Comparison of ENCODE assay signal across 8 cellular contexts in genomic region chr14:65230287-65230728, GRCh38.
DNase-seq lines count a peak whose midpoint lies in the region; ATAC-seq and TF ChIP-seq lines count a peak whose summit lies in the region.

No MANE protein-coding gene starts in this region.

- no peak for TF ChIP-seq CTCF in prostate gland (IDR thresholded peaks at IDR 0.05)

- H3K79me2 ChIP-seq in ACC112 (ENCODE audit: control insufficient read depth, insufficient read depth, low read length, unreplicated experiment): no peaks in the 10 kb centered on the region

- H3K4me1 ChIP-seq in ACC112 (ENCODE audit: control insufficient read depth, insufficient read depth, low read length, unreplicated experiment) (peaks cover 31% of the 10 kb centered on the region), prostate gland (replicated peaks) (peaks cover 8% of the 10 kb centered on the region)

- ATAC-seq in Right ventricle myocardium superior (ENCODE audit: poor library complexity) (peak; percentile 66), HG02840 (IDR thresholded peaks at IDR 0.05; ENCODE audit: low FRiP score, unreplicated experiment) (no peak)

- TF ChIP-seq POLR2A in prostate gland (IDR thresholded peaks at IDR 0.05): no peak

- H3K9me3 ChIP-seq in prostate gland: no peaks in the 10 kb centered on the region

- H2AFZ ChIP-seq in ACC112 (ENCODE audit: low read length, unreplicated experiment): peak overlapping the region; percentile 92

- peak overlapping the region; percentile 75 for H3K27ac Mint-ChIP-seq in activated CD4-positive, alpha-beta memory T cell treated with anti-CD3 and anti-CD28 coated beads for 36 hours

- peaks cover 37% of the 10 kb centered on the region for H3K4me1 Mint-ChIP-seq in activated CD4-positive, alpha-beta memory T cell treated with anti-CD3 and anti-CD28 coated beads for 36 hours (ENCODE audit: low read depth)

- no peaks in the 10 kb centered on the region for H3K9me3 Mint-ChIP-seq in activated CD4-positive, alpha-beta memory T cell treated with anti-CD3 and anti-CD28 coated beads for 36 hours

- peak overlapping the region; percentile 78 for H3K4me3 Mint-ChIP-seq in activated CD4-positive, alpha-beta memory T cell treated with anti-CD3 and anti-CD28 coated beads for 36 hours

- intact Hi-C loops in activated CD4-positive, alpha-beta memory T cell treated with anti-CD3 and anti-CD28 coated beads for 36 hours (cut with micrococcal nuclease): no loop called here
- intact Hi-C loops in Right ventricle myocardium superior (cut with DNase I): no loop called here
- intact Hi-C loops in prostate gland (cut with DNase I): no loop called here

- H3K4me3 ChIP-seq in ACC112 (ENCODE audit: low read depth, low read length): peak overlapping the region; percentile 65
- H3K4me3 ChIP-seq in prostate gland: peak overlapping the region; percentile 17 to 22

- CTCF ChIA-PET in activated CD4-positive, alpha-beta memory T cell treated with anti-CD3 and anti-CD28 coated beads for 36 hours (lab: Charles Lee): interaction anchor here (1.0 kb wide), 1 partner anchor 67 kb away, joined by 3 read pairs; no protein-coding TSS in a partner anchor

- no peaks in the 10 kb centered on the region for H3K27me3 ChIP-seq in ACC112 (ENCODE audit: insufficient read depth, low read length)
- no peaks in the 10 kb centered on the region for H3K27me3 ChIP-seq in prostate gland (replicated peaks; ENCODE audit: insufficient read depth)

- H3K36me3 ChIP-seq in ACC112 (ENCODE audit: insufficient read depth, low read length) (no peaks in the 10 kb centered on the region), prostate gland (no peaks in the 10 kb centered on the region)

- peak; percentile 62 for DNase-seq in NCI-H1048 (lab: John Stamatoyannopoulos, UW)
- no peak for DNase-seq in activated CD4-positive, alpha-beta memory T cell treated with anti-CD3 and anti-CD28 coated beads for 36 hours
- peak; percentile 64 for DNase-seq in Right ventricle myocardium superior
- peak; percentile 40 for DNase-seq in prostate gland (ENCODE audit: low spot score)
- no peak for DNase-seq in stimulated activated naive CD4-positive, alpha-beta T cell treated with Interleukin-2 at 50 U/mL for 16 hours (lab: John Stamatoyannopoulos, UW)
- DNase-seq in EL: no peak

- no peaks in the 10 kb centered on the region for H3K36me3 Mint-ChIP-seq in activated CD4-positive, alpha-beta memory T cell treated with anti-CD3 and anti-CD28 coated beads for 36 hours

- no peaks in the 10 kb centered on the region for H3K27me3 Mint-ChIP-seq in activated CD4-positive, alpha-beta memory T cell treated with anti-CD3 and anti-CD28 coated beads for 36 hours

- WGBS in prostate gland: 4% methylated on average over 10 of the region's 10 CpGs

- POLR2A ChIA-PET in activated CD4-positive, alpha-beta memory T cell treated with anti-CD3 and anti-CD28 coated beads for 36 hours (lab: Charles Lee): no interaction called here

- H3K27ac ChIP-seq in ACC112 (ENCODE audit: low read depth, low read length) (peak overlapping the region; percentile 90), prostate gland (peak overlapping the region; percentile 71 to 86)

Comparison
In these comparisons a context has a peak if more than half of its experiments do, and no peak if none do; other contexts are left out.
1. DNase-seq: peak in NCI-H1048 (single experiment), Right ventricle myocardium superior (single experiment) and prostate gland (single experiment); none in activated CD4-positive, alpha-beta memory T cell treated with anti-CD3 and anti-CD28 coated beads for 36 hours (single experiment), stimulated activated naive CD4-positive, alpha-beta T cell treated with Interleukin-2 at 50 U/mL for 16 hours (single experiment) and EL (single experiment).